In the genomic region with DNA sequence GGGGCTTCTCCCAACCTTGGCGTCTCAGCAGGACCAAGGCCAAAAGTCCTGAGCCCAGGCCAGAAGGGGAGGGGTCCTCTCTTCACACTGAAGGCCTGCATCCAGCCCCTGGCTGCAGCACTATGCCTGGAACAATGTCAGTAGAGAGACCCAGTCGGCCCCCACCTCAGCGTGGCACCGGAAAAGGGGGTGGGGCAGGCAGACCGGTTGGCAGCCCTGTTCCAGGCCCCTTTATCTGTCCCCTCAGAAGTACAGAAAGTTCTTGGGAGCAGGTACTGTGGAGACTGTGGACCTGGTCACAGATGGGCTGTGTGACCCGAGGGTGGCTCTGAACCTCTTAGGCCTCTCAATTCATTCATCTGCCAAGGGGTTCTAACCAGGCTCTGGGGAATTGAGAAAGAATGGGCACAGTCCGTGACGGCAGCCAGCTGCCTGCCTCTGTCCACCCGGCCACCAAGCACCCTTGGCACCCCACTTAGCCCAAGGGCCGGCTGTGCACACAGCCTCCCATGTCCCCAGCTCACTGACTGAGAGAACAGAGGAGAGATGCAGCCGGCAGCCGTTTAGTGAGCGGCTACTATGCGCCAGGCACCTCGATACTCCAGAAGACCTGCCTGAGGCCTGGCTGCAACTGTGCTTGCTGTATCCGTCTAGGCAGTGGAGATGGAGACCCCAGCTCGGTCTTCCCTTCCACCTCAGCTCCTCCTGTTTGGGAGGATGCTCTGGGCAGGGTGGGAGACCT, we compare ENCODE assay signal across 18 cellular contexts. TPM values are rescaled to one million over a fixed set of nuclear protein-coding genes. Genes with fewer than 3 reads are reported as not detected.
DNase-seq lines count a peak whose midpoint lies in the region; ATAC-seq and TF ChIP-seq lines count a peak whose summit lies in the region.
"Had no signal": no experiment of that assay in that cellular context is flagged by ENCODE, and none has a peak within 500 bp of the region (broad histone marks: within the 10 kb centered on the region; RNA-seq: fewer than 3 reads in every experiment).

No MANE protein-coding gene starts in this region.

- no peak for TF ChIP-seq EP300 in sigmoid colon (IDR thresholded peaks at IDR 0.05)

- peaks cover 82% of the 10 kb centered on the region for H3K36me3 ChIP-seq in CD8-positive, alpha-beta T cell (ENCODE audit: insufficient read depth, low read length)
- H3K36me3 ChIP-seq in H7 (replicated peaks; ENCODE audit: control insufficient read depth, insufficient read depth, low read length) (no peaks in the 10 kb centered on the region), sigmoid colon (no peaks in the 10 kb centered on the region)
- H3K36me3 ChIP-seq: BLaER1, breast epithelium had no signal

- no peak overlapping the region for H3K4me3 ChIP-seq in CD8-positive, alpha-beta T cell (ENCODE audit: low read depth, low read length)
- no peak overlapping the region for H3K4me3 ChIP-seq in H7 (ENCODE audit: insufficient read depth, low read depth, low read length)
- H3K4me3 ChIP-seq in sigmoid colon: no peak overlapping the region
- H3K4me3 ChIP-seq: BLaER1, breast epithelium, hepatocyte had no signal

- POLR2A ChIA-PET in CD8-positive, alpha-beta T cell (lab: Charles Lee): no interaction called here

- no peak for TF ChIP-seq CTCF in CD8-positive, alpha-beta T cell (IDR thresholded peaks at IDR 0.05)
- TF ChIP-seq CTCF in sigmoid colon (IDR thresholded peaks at IDR 0.05) (no peak), omental fat pad (IDR thresholded peaks at IDR 0.05) (no peak)

- TF ChIP-seq POLR2A in sigmoid colon (IDR thresholded peaks at IDR 0.05): no peak

- intact Hi-C loops in CD8-positive, alpha-beta T cell (cut with DNase I, micrococcal nuclease): no loop called here
- intact Hi-C loops in sigmoid colon (cut with DNase I): no loop called here

- WGBS in sigmoid colon, 2 donors: 91 to 92% methylated on average over 17 of the region's 17 CpGs

- ATAC-seq in CD8-positive, alpha-beta T cell: no peak
- no peak for ATAC-seq in central memory CD8-positive, alpha-beta T cell (replicated peaks; ENCODE audit: extremely low read depth, poor library complexity, severe bottlenecking)
- ATAC-seq in omental fat pad (ENCODE audit: low FRiP score): no peak

- peaks cover 55% of the 10 kb centered on the region for H3K4me1 ChIP-seq in CD8-positive, alpha-beta T cell (ENCODE audit: insufficient read depth, low read length)
- H3K4me1 ChIP-seq in sigmoid colon: no peaks in the 10 kb centered on the region
- H3K4me1 ChIP-seq: breast epithelium had no signal

- peak overlapping the region; percentile 49 for H3K27ac Mint-ChIP-seq in CD8-positive, alpha-beta T cell
- H3K27ac Mint-ChIP-seq in central memory CD8-positive, alpha-beta T cell (ENCODE audit: low read depth): peak overlapping the region; percentile 38
- H3K27ac Mint-ChIP-seq: activated naive CD4-positive, alpha-beta T cell treated with anti-CD3 and anti-CD28 coated beads, Interleukin-2, amount 50 U/mL, for 24 hours; progenitor cell of endocrine pancreas had no signal

- no peaks in the 10 kb centered on the region for H3K27me3 ChIP-seq in CD8-positive, alpha-beta T cell (ENCODE audit: insufficient read depth, low read length)
- H3K27me3 ChIP-seq in H7 (ENCODE audit: control insufficient read depth, insufficient read depth, low read length): no peaks in the 10 kb centered on the region
- peaks cover 0 to 23% (median 0%) of the 10 kb centered on the region in 3 donors for H3K27me3 ChIP-seq in sigmoid colon
- H3K27me3 ChIP-seq: BLaER1, hepatocyte had no signal

- no peak overlapping the region for H3K27ac ChIP-seq in CD8-positive, alpha-beta T cell (ENCODE audit: low read depth, low read length)
- H3K27ac ChIP-seq in sigmoid colon: no peak overlapping the region
- H3K27ac ChIP-seq: BLaER1, breast epithelium, hepatocyte had no signal

- H3K9me3 ChIP-seq in CD8-positive, alpha-beta T cell (ENCODE audit: low read length): no peaks in the 10 kb centered on the region
- H3K9me3 ChIP-seq in sigmoid colon: no peaks in the 10 kb centered on the region
- H3K9me3 ChIP-seq: breast epithelium had no signal

- peaks cover 45% of the 10 kb centered on the region for H3K4me1 Mint-ChIP-seq in CD8-positive, alpha-beta T cell (ENCODE audit: low read depth)
- peaks cover 64% of the 10 kb centered on the region for H3K4me1 Mint-ChIP-seq in central memory CD8-positive, alpha-beta T cell

- H3K9me3 Mint-ChIP-seq in CD8-positive, alpha-beta T cell: no peaks in the 10 kb centered on the region
- no peaks in the 10 kb centered on the region for H3K9me3 Mint-ChIP-seq in central memory CD8-positive, alpha-beta T cell
- H3K9me3 Mint-ChIP-seq: activated naive CD4-positive, alpha-beta T cell treated with anti-CD3 and anti-CD28 coated beads, Interleukin-2, amount 50 U/mL, for 24 hours had no signal

- peak in 2 of 7 experiments; percentile 5 to 36 for DNase-seq in CD8-positive, alpha-beta T cell
- DNase-seq in H7: peak; percentile 58
- peak; percentile 10 to 13 for DNase-seq in central memory CD8-positive, alpha-beta T cell (ENCODE audit: low spot score in 2 of 2)
- peak; percentile 46 for DNase-seq in sigmoid colon
- no peak for DNase-seq in NCI-H2196 treated with DMSO at 0.1 percent for 48 hours (lab: John Stamatoyannopoulos, UW; ENCODE audit: unreplicated experiment)
- DNase-seq in A172 (ENCODE audit: low spot score): no peak
- no peak for DNase-seq in omental fat pad (ENCODE audit: low spot score)
- DNase-seq: DND-41; effector memory CD4-positive, alpha-beta T cell; NCI-H1417 treated with DMSO at 0.1 percent for 48 hours; NCI-H2227 treated with DMSO at 0.1 percent for 48 hours; SHP77 treated with DMSO at 0.1 percent for 48 hours had no signal

- peaks cover 85% of the 10 kb centered on the region for H3K36me3 Mint-ChIP-seq in CD8-positive, alpha-beta T cell
- H3K36me3 Mint-ChIP-seq in central memory CD8-positive, alpha-beta T cell (ENCODE audit: insufficient read depth): peaks cover 92% of the 10 kb centered on the region

- H3K4me3 Mint-ChIP-seq in CD8-positive, alpha-beta T cell: no peak overlapping the region
- H3K4me3 Mint-ChIP-seq in central memory CD8-positive, alpha-beta T cell: peak overlapping the region; percentile 9
- H3K4me3 Mint-ChIP-seq: activated naive CD4-positive, alpha-beta T cell treated with anti-CD3 and anti-CD28 coated beads, Interleukin-2, amount 50 U/mL, for 24 hours had no signal

- H3K27me3 Mint-ChIP-seq in CD8-positive, alpha-beta T cell (ENCODE audit: low read depth): no peaks in the 10 kb centered on the region
- H3K27me3 Mint-ChIP-seq in central memory CD8-positive, alpha-beta T cell: no peaks in the 10 kb centered on the region
- H3K27me3 Mint-ChIP-seq: activated naive CD4-positive, alpha-beta T cell treated with anti-CD3 and anti-CD28 coated beads, Interleukin-2, amount 50 U/mL, for 24 hours had no signal

- CTCF ChIA-PET in CD8-positive, alpha-beta T cell (lab: Charles Lee): interaction anchor here (2.1 kb wide), 1 partner anchor 58 kb away, joined by 7 read pairs; no protein-coding TSS in a partner anchor

RNA-seq across cellular contexts. Expression of gene RUNX3, which starts 23.9 kb away (rescaled TPM):
- total RNA-seq in CD8-positive, alpha-beta T cell: 100 to 1,000 TPM; 423 to 424 TPM
- 1.3 and 3.5 TPM in 2 replicates for total RNA-seq in H7 (2014; rRNA removed; shearing (Covaris generic))
- 1 to 10 TPM in 1 of 4 donors, under 1 TPM in 2, not detected in 1; 0.36 to 1.2 (median 0.49) TPM for total RNA-seq in sigmoid colon
- 10 to 100 TPM in 1 of 3 donors, 1 to 10 TPM in 2; 1.2 to 18.0 (median 3.7) TPM for polyA plus RNA-seq in sigmoid colon
- total RNA-seq in A172 (2014; rRNA removed; shearing (Covaris generic)): not detected in 2 replicates
- 1 to 10 TPM; 1.6 to 6.7 (median 3.8) TPM for total RNA-seq in omental fat pad
- total RNA-seq: LHCN-M2, progenitor cell of endocrine pancreas had no signal

Comparison
In these comparisons a context has a peak if more than half of its experiments do, and no peak if none do; other contexts are left out.
1. DNase-seq: peak in H7 (single experiment), central memory CD8-positive, alpha-beta T cell (2 of 2) and sigmoid colon (single experiment); none in NCI-H2196 treated with DMSO at 0.1 percent for 48 hours (single experiment), A172 (single experiment) and omental fat pad (single experiment).
2. RNA of gene RUNX3, which starts 23.9 kb away (total RNA-seq): 423 to 424 TPM in CD8-positive, alpha-beta T cell; 1.6 to 6.7 TPM in omental fat pad, 1.3 to 3.5 TPM in H7, 0.36 to 1.2 TPM in sigmoid colon and not detected in A172; every median in the first group is over 10 times any median in the second.